In the genomic region with DNA sequence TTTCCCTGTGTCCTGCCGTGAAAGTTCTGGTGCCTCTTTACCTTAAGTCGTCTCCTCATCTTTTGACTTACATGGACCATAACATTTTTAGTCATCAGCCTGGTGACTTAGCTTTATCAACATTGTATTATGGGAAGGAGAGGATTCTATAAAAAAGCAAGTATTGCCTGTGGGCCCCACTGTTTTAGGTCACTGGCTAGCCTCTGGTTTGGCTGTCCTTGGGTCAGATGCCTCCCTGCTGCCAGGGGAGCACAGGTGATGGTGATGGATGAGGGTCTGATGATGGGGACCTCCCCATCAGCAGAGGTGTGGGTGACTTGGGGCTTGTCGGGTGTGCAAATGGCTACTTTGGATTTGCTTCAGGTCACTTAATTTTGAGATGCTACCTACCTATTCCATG, we compare ENCODE assay signal across 15 cellular contexts.
"Had no signal": no experiment of that assay in that cellular context is flagged by ENCODE, and none has a peak within 500 bp of the region (broad histone marks: within the 10 kb centered on the region; RNA-seq: fewer than 3 reads in every experiment).

No MANE protein-coding gene starts in this region.

- H3K27ac Mint-ChIP-seq: activated CD4-positive, alpha-beta T cell treated with anti-CD3 and anti-CD28 coated beads, Interleukin-2, amount 10 ng/mL, durations not matched to agents 24 days and 14 days had no signal

- DNase-seq: activated CD4-positive, alpha-beta T cell treated with anti-CD3 and anti-CD28 coated beads, Interleukin-2, amount 10 ng/mL, durations not matched to agents 24 days and 14 days; amniotic stem cell; brain microvascular endothelial cell; foreskin keratinocyte; heart left ventricle; left colon; natural killer cell; nucleus accumbens; sigmoid colon; stimulated activated CD4-positive, alpha-beta T cell treated with anti-CD3 and anti-CD28 coated beads, Interleukin-2, amount 100 ng/mL, for 24 hours; stimulated activated naive CD8-positive, alpha-beta T cell treated with anti-CD3 and anti-CD28 coated beads, Interleukin-15, Interleukin-2, amounts not matched to agents 100 U/mL and 50 U/mL, for 24 hours; T-helper 1 cell had no signal

- H3K4me3 ChIP-seq: heart left ventricle, lung, sigmoid colon, suprapubic skin had no signal

- H3K36me3 ChIP-seq: brain microvascular endothelial cell, heart left ventricle, sigmoid colon, suprapubic skin had no signal

- H3K27ac ChIP-seq: brain microvascular endothelial cell, foreskin keratinocyte, heart left ventricle, sigmoid colon, suprapubic skin had no signal

- H3K9me3 Mint-ChIP-seq: activated CD4-positive, alpha-beta T cell treated with anti-CD3 and anti-CD28 coated beads, Interleukin-2, amount 10 ng/mL, durations not matched to agents 24 days and 14 days; activated naive CD4-positive, alpha-beta T cell treated with anti-CD3 and anti-CD28 coated beads, Interleukin-2, amount 50 U/mL, for 72 hours; natural killer cell had no signal

- H3K27me3 ChIP-seq: brain microvascular endothelial cell, foreskin keratinocyte, heart left ventricle, sigmoid colon, suprapubic skin had no signal

- H3K4me3 Mint-ChIP-seq: activated CD4-positive, alpha-beta T cell treated with anti-CD3 and anti-CD28 coated beads, Interleukin-2, amount 10 ng/mL, durations not matched to agents 24 days and 14 days; natural killer cell had no signal

- H3K4me1 ChIP-seq: foreskin keratinocyte had no signal

- ATAC-seq: activated naive CD4-positive, alpha-beta T cell treated with anti-CD3 and anti-CD28 coated beads, Interleukin-2, amount 50 U/mL, for 72 hours; foreskin keratinocyte; heart left ventricle; left colon; natural killer cell; stimulated activated naive CD8-positive, alpha-beta T cell treated with anti-CD3 and anti-CD28 coated beads, Interleukin-15, Interleukin-2, amounts not matched to agents 100 U/mL and 50 U/mL, for 24 hours had no signal

- H3K27me3 Mint-ChIP-seq: activated CD4-positive, alpha-beta T cell treated with anti-CD3 and anti-CD28 coated beads, Interleukin-2, amount 10 ng/mL, durations not matched to agents 24 days and 14 days had no signal

- H3K36me3 Mint-ChIP-seq: activated naive CD4-positive, alpha-beta T cell treated with anti-CD3 and anti-CD28 coated beads, Interleukin-2, amount 50 U/mL, for 72 hours; natural killer cell had no signal

- H3K9me3 ChIP-seq: heart left ventricle, sigmoid colon, suprapubic skin had no signal
